ENCODE assay signal across 1 cellular context in genomic region chr11:16603890-16604783, GRCh38.
A peak's percentile ranks its signal among the peaks of the same experiment; 100 is the strongest.
TF ChIP-seq lines count a peak whose summit lies in the region.

No MANE protein-coding gene starts in this region.

TF ChIP-seq in HepG2, 621 proteins besides CTCF, POLR2A, EP300 and RAD21 (continued from another document and continues in another):
- TF ChIP-seq TFAP4 (IDR thresholded peaks at IDR 0.05; ENCODE audit: borderline replicate concordance, low read depth) (no peak), FOXA1 (IDR thresholded peaks at IDR 0.05) (no peak), FOXA1 (CRISPR knock-in tag; IDR thresholded peaks at IDR 0.05) (no peak), ZNF10 (CRISPR knock-in tag; IDR thresholded peaks at IDR 0.05; ENCODE audit: borderline replicate concordance, low read depth) (no peak), NAIF1 (CRISPR knock-in tag; IDR thresholded peaks at IDR 0.05; ENCODE audit: borderline replicate concordance) (no peak), CBX2 (IDR thresholded peaks at IDR 0.05; ENCODE audit: low read depth, low read length) (0 out of 2 replicates have a peak, but pooled peaks have one; percentile 61), CBX2 (CRISPR knock-in tag; IDR thresholded peaks at IDR 0.05; ENCODE audit: low read depth) (no peak), RXRB (CRISPR knock-in tag; IDR thresholded peaks at IDR 0.05; ENCODE audit: borderline replicate concordance) (no peak), ZBTB49 (CRISPR knock-in tag; IDR thresholded peaks at IDR 0.05; ENCODE audit: borderline replicate concordance) (no peak), ZNF570 (CRISPR knock-in tag; IDR thresholded peaks at IDR 0.05; ENCODE audit: borderline replicate concordance) (no peak), ZNF607 (CRISPR knock-in tag; IDR thresholded peaks at IDR 0.05; ENCODE audit: borderline replicate concordance) (0 out of 2 replicates have a peak, but pooled peaks have one; percentile 34), NCOA2 (CRISPR knock-in tag; IDR thresholded peaks at IDR 0.05) (no peak), HNRNPLL (IDR thresholded peaks at IDR 0.05; ENCODE audit: low read depth, low read length, poor library complexity, severe bottlenecking) (peak; percentile 11), SNAPC2 (CRISPR knock-in tag; IDR thresholded peaks at IDR 0.05) (0 out of 2 replicates have a peak, but pooled peaks have one; percentile 38), HNF4A (CRISPR knock-in tag; IDR thresholded peaks at IDR 0.05) (peak; percentile 28; the same call in 1 of the 2 replicates), ZNF281 (CRISPR knock-in tag; IDR thresholded peaks at IDR 0.05; ENCODE audit: borderline replicate concordance) (no peak), RORA (CRISPR knock-in tag; IDR thresholded peaks at IDR 0.05) (no peak), ZNF766 (CRISPR knock-in tag; IDR thresholded peaks at IDR 0.05; ENCODE audit: borderline replicate concordance) (no peak), MED13 (CRISPR knock-in tag; IDR thresholded peaks at IDR 0.05) (no peak), ZFY (CRISPR knock-in tag; IDR thresholded peaks at IDR 0.05) (peak; percentile 33; the same call in 1 of the 2 replicates), GZF1 (CRISPR knock-in tag; IDR thresholded peaks at IDR 0.05) (no peak), CENPX (CRISPR knock-in tag; IDR thresholded peaks at IDR 0.05) (no peak), HCFC1 (IDR thresholded peaks at IDR 0.05; ENCODE audit: low read depth, low read length) (no peak), HIVEP1 (CRISPR knock-in tag; IDR thresholded peaks at IDR 0.05) (peak; percentile 42; the same call in 1 of the 2 replicates), ZBED4 (CRISPR knock-in tag; IDR thresholded peaks at IDR 0.05; ENCODE audit: borderline replicate concordance) (peak; percentile 18; the same call in 1 of the 2 replicates), HMG20A (CRISPR knock-in tag; IDR thresholded peaks at IDR 0.05; ENCODE audit: borderline replicate concordance) (no peak), NCOA5 (CRISPR knock-in tag; IDR thresholded peaks at IDR 0.05) (no peak), ZKSCAN5 (CRISPR knock-in tag; IDR thresholded peaks at IDR 0.05) (no peak), ZNF687 (CRISPR knock-in tag; IDR thresholded peaks at IDR 0.05) (peak; percentile 64), RBFOX2 (IDR thresholded peaks at IDR 0.05; ENCODE audit: low read depth, low read length) (peak; percentile 43; the same call in 1 of the 2 replicates)
- TF ChIP-seq, protein P1, sequence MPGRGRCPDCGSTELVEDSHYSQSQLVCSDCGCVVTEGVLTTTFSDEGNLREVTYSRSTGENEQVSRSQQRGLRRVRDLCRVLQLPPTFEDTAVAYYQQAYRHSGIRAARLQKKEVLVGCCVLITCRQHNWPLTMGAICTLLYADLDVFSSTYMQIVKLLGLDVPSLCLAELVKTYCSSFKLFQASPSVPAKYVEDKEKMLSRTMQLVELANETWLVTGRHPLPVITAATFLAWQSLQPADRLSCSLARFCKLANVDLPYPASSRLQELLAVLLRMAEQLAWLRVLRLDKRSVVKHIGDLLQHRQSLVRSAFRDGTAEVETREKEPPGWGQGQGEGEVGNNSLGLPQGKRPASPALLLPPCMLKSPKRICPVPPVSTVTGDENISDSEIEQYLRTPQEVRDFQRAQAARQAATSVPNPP (CRISPR knock-in tag; IDR thresholded peaks at IDR 0.05): 0 out of 2 replicates have a peak, but pooled peaks have one; percentile 17
- TF ChIP-seq, protein P2, sequence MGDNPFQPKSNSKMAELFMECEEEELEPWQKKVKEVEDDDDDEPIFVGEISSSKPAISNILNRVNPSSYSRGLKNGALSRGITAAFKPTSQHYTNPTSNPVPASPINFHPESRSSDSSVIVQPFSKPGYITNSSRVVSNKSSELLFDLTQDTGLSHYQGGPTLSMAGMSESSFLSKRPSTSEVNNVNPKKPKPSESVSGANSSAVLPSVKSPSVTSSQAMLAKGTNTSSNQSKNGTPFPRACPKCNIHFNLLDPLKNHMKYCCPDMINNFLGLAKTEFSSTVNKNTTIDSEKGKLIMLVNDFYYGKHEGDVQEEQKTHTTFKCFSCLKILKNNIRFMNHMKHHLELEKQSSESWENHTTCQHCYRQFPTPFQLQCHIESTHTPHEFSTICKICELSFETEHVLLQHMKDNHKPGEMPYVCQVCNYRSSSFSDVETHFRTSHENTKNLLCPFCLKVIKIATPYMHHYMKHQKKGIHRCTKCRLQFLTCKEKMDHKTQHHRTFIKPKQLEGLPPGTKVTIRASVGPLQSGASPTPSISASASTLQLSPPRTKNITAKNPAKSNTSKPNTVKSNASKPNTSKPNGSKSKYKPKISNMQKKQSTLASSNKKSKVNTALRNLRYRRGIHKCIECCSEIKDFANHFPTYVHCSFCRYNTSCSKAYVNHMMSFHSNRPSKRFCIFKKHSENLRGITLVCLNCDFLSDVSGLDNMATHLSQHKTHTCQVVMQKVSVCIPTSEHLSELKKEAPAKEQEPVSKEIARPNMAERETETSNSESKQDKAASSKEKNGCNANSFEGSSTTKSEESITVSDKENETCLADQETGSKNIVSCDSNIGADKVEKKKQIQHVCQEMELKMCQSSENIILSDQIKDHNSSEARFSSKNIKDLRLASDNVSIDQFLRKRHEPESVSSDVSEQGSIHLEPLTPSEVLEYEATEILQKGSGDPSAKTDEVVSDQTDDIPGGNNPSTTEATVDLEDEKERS (CRISPR knock-in tag; IDR thresholded peaks at IDR 0.05): peak; percentile 18; the same call in 1 of the 2 replicates
- TF ChIP-seq, protein P3, sequence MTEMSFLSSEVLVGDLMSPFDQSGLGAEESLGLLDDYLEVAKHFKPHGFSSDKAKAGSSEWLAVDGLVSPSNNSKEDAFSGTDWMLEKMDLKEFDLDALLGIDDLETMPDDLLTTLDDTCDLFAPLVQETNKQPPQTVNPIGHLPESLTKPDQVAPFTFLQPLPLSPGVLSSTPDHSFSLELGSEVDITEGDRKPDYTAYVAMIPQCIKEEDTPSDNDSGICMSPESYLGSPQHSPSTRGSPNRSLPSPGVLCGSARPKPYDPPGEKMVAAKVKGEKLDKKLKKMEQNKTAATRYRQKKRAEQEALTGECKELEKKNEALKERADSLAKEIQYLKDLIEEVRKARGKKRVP (CRISPR knock-in tag; IDR thresholded peaks at IDR 0.05): no peak
- TF ChIP-seq, protein P4, sequence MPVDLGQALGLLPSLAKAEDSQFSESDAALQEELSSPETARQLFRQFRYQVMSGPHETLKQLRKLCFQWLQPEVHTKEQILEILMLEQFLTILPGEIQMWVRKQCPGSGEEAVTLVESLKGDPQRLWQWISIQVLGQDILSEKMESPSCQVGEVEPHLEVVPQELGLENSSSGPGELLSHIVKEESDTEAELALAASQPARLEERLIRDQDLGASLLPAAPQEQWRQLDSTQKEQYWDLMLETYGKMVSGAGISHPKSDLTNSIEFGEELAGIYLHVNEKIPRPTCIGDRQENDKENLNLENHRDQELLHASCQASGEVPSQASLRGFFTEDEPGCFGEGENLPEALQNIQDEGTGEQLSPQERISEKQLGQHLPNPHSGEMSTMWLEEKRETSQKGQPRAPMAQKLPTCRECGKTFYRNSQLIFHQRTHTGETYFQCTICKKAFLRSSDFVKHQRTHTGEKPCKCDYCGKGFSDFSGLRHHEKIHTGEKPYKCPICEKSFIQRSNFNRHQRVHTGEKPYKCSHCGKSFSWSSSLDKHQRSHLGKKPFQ (CRISPR knock-in tag; IDR thresholded peaks at IDR 0.05; ENCODE audit: insufficient replicate concordance): no peak
